In the genomic region with DNA sequence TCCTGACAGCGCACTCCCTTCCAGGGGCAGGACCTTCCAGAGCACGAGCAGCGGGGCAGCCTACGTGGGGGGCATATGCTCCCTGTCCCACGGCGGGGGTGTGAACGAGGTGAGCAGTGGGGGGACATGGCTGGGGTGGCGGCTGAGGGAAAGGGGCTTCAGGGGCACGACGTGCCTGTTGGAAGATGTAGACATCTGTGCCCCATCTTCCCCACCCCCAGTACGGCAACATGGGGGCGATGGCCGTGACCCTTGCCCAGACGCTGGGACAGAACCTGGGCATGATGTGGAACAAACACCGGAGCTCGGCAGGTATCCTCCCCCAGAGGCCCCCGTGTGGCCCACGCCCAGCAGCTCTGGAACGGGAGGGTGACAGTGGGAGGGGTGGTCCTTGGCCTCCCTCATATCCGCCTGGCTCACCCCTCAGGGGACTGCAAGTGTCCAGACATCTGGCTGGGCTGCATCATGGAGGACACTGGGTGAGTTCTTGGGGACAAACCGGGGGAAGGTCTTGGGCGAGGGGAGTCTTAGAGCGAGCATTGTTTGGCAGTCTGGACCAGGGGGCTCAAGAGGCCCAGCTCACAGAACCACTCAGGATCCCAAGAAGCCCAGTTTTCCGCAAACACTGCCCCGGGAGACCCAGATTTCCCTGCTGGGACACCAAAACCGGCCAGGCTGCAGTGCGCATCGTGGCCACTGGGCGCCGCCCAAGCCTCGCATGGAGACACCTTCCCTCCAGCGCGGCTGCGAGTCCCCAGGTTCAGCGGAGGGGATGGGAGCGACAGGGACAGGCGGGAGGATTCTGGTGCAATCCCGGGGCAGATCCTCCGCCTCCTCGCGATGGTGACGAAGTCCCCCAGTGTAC, we compare ENCODE assay signal across 8 cellular contexts. TPM values are rescaled to one million over a fixed set of nuclear protein-coding genes. Genes with fewer than 3 reads are reported as not detected.
DNase-seq lines count a peak whose midpoint lies in the region; ATAC-seq and TF ChIP-seq lines count a peak whose summit lies in the region.

No MANE protein-coding gene starts in this region.

- H3K27ac Mint-ChIP-seq in activated naive CD8-positive, alpha-beta T cell treated with anti-CD3 and anti-CD28 coated beads for 36 hours, result peak overlapping the region; percentile 47

- H3K9ac ChIP-seq in SU-DHL-6 (ENCODE audit: low read length), result peak overlapping the region; percentile 50
- H3K9ac ChIP-seq in trophoblast cell (ENCODE audit: low read length), result no peak overlapping the region

- peaks cover 10% of the 10 kb centered on the region for H3K27me3 Mint-ChIP-seq in activated naive CD8-positive, alpha-beta T cell treated with anti-CD3 and anti-CD28 coated beads for 36 hours

- no peaks in the 10 kb centered on the region for H3K9me3 Mint-ChIP-seq in activated naive CD8-positive, alpha-beta T cell treated with anti-CD3 and anti-CD28 coated beads for 36 hours

- H3K36me3 ChIP-seq in BJ (ENCODE audit: control insufficient read depth, insufficient read depth, low read length) (no peaks in the 10 kb centered on the region), SU-DHL-6 (ENCODE audit: low read length) (no peaks in the 10 kb centered on the region), heart left ventricle (no peaks in the 10 kb centered on the region), trophoblast cell (ENCODE audit: control insufficient read depth in 1 of 2, insufficient read depth in 2 of 2, low read length in 2 of 2) (no peaks in the 10 kb centered on the region), tibial nerve (no peaks in the 10 kb centered on the region)

- no peak for DNase-seq in BJ (ENCODE audit: low read depth)
- peak; percentile 89 to 90 (median 89) for DNase-seq in NCI-H1417 (lab: John Stamatoyannopoulos, UW)
- DNase-seq in activated naive CD8-positive, alpha-beta T cell treated with anti-CD3 and anti-CD28 coated beads for 36 hours, result peak; percentile 87
- peak; percentile 84 to 95 (median 85) for DNase-seq in heart left ventricle
- peak; percentile 84 to 97 for DNase-seq in trophoblast cell
- peak; percentile 84 to 94 for DNase-seq in tibial nerve (ENCODE audit: low spot score in 2 of 2)

- H3K9me3 ChIP-seq in SU-DHL-6 (ENCODE audit: insufficient read depth, low read length), result no peaks in the 10 kb centered on the region
- no peaks in the 10 kb centered on the region for H3K9me3 ChIP-seq in heart left ventricle
- H3K9me3 ChIP-seq in trophoblast cell (ENCODE audit: insufficient read depth, low read depth, low read length), result no peaks in the 10 kb centered on the region
- no peaks in the 10 kb centered on the region for H3K9me3 ChIP-seq in tibial nerve

- TF ChIP-seq POLR2A in heart left ventricle (IDR thresholded peaks at IDR 0.05), result peak in 1 of 2 donors; percentile 5
- no peak for TF ChIP-seq POLR2A in tibial nerve (IDR thresholded peaks at IDR 0.05)

- H3K79me2 ChIP-seq in SU-DHL-6 (ENCODE audit: insufficient read depth, low read length), result no peaks in the 10 kb centered on the region
- no peaks in the 10 kb centered on the region for H3K79me2 ChIP-seq in trophoblast cell (ENCODE audit: control insufficient read depth, insufficient read depth, low read length, poor library complexity)

- no peak overlapping the region for H4K91ac ChIP-seq in trophoblast cell (ENCODE audit: low read depth, low read length)

- H3K27me3 ChIP-seq in BJ (ENCODE audit: control insufficient read depth, insufficient read depth, low read length) (peaks cover 5% of the 10 kb centered on the region; the same call in 1 of the 2 replicates), SU-DHL-6 (ENCODE audit: low read length) (no peaks in the 10 kb centered on the region), heart left ventricle (no peaks in the 10 kb centered on the region), trophoblast cell (ENCODE audit: insufficient read depth, low read length) (peaks cover 2% of the 10 kb centered on the region), tibial nerve (peaks cover 0 to 16% of the 10 kb centered on the region in 2 donors)

- H3K4me3 ChIP-seq in BJ (ENCODE audit: low read depth, low read length) (peak overlapping the region; percentile 66), SU-DHL-6 (ENCODE audit: insufficient read depth, low read length, poor library complexity, severe bottlenecking) (peak overlapping the region; percentile 58), heart left ventricle (peak overlapping the region; percentile 31 to 74 (median 63)), trophoblast cell (ENCODE audit: low read depth, low read length) (peak overlapping the region; percentile 31), tibial nerve (peak overlapping the region; percentile 41 to 68 (median 60))

- H2BK12ac ChIP-seq in trophoblast cell (ENCODE audit: low read length), result no peak overlapping the region

- no peak overlapping the region for H2AK5ac ChIP-seq in trophoblast cell (ENCODE audit: low read length)

- H4K8ac ChIP-seq in trophoblast cell (ENCODE audit: low read depth, low read length), result no peak overlapping the region

- H3K27ac ChIP-seq in SU-DHL-6 (ENCODE audit: low read depth, low read length) (no peak overlapping the region), heart left ventricle (peak overlapping the region in 4 of 12 donors; percentile 21 to 51 (median 36)), trophoblast cell (ENCODE audit: low read depth, low read length) (no peak overlapping the region), tibial nerve (no peak overlapping the region)

- no peaks in the 10 kb centered on the region for H3K79me1 ChIP-seq in trophoblast cell (ENCODE audit: low read length)

- no peak overlapping the region for H2BK120ac ChIP-seq in trophoblast cell (ENCODE audit: insufficient read depth, low read length, poor library complexity)

- no peak overlapping the region for H4K12ac ChIP-seq in trophoblast cell (ENCODE audit: low read depth, low read length)

- no peak for TF ChIP-seq EP300 in tibial nerve (IDR thresholded peaks at IDR 0.05)

- POLR2A ChIA-PET in BJ (lab: Charles Lee), result no interaction called here

- intact Hi-C loops in heart left ventricle (cut with DNase I), result loop anchor here in 9 of 10 donors (1.0 to 10.0 kb wide), 9 partner anchors 58 to 360 kb away; a partner anchor contains a TSS

- peak; percentile 36 for ATAC-seq in GM21619 (IDR thresholded peaks at IDR 0.05; ENCODE audit: unreplicated experiment)
- peak; percentile 25 to 73 (median 59) for ATAC-seq in heart left ventricle

- H3F3A ChIP-seq in SU-DHL-6 (ENCODE audit: insufficient read depth), result no peaks in the 10 kb centered on the region

- peaks cover 8% of the 10 kb centered on the region for H3K4me1 Mint-ChIP-seq in activated naive CD8-positive, alpha-beta T cell treated with anti-CD3 and anti-CD28 coated beads for 36 hours

- no peaks in the 10 kb centered on the region for H3K36me3 Mint-ChIP-seq in activated naive CD8-positive, alpha-beta T cell treated with anti-CD3 and anti-CD28 coated beads for 36 hours

- WGBS in heart left ventricle, 4 donors, result 20 to 26% (median 24%) methylated on average over 19 to 42 of the region's 42 CpGs
- no CpG with 5 or more reads among the region's 42 CpGs for WGBS in trophoblast cell (ENCODE audit: extremely low coverage, insufficient coverage, insufficient read length)
- WGBS in tibial nerve, 2 donors, result 14 to 22% methylated on average over 17 to 23 of the region's 42 CpGs

- H3K18ac ChIP-seq in trophoblast cell (ENCODE audit: low read length), result no peak overlapping the region

- H3K4me2 ChIP-seq in SU-DHL-6 (ENCODE audit: low read depth, low read length, poor library complexity, severe bottlenecking) (peak overlapping the region; percentile 80), trophoblast cell (ENCODE audit: low read length) (peak overlapping the region; percentile 93)

- peak overlapping the region; percentile 93 for H2AFZ ChIP-seq in SU-DHL-6 (ENCODE audit: low read depth, low read length, severe bottlenecking)
- peak overlapping the region; percentile 53 for H2AFZ ChIP-seq in trophoblast cell (ENCODE audit: insufficient read depth, low read length, poor library complexity)

- H4K20me1 ChIP-seq in SU-DHL-6 (ENCODE audit: low read depth, low read length), result no peaks in the 10 kb centered on the region

- TF ChIP-seq CTCF in BJ (IDR thresholded peaks at IDR 0.05; ENCODE audit: insufficient read depth, low read depth, low read length), result peak; percentile 100
- TF ChIP-seq CTCF in SU-DHL-6 (IDR thresholded peaks at IDR 0.05; ENCODE audit: insufficient read depth, low read length, poor library complexity, severe bottlenecking), result peak; percentile 95
- TF ChIP-seq CTCF in heart left ventricle (IDR thresholded peaks at IDR 0.05), result peak; percentile 95 to 100 (median 98)
- TF ChIP-seq CTCF in tibial nerve (IDR thresholded peaks at IDR 0.05), result peak; percentile 97 to 99 (median 99)

- H3K4me3 Mint-ChIP-seq in activated naive CD8-positive, alpha-beta T cell treated with anti-CD3 and anti-CD28 coated beads for 36 hours, result peak overlapping the region; percentile 74

- H3K9me2 ChIP-seq in SU-DHL-6 (replicated peaks; ENCODE audit: insufficient read depth, low read length), result no peaks in the 10 kb centered on the region

- CTCF ChIA-PET in BJ (lab: Yijun Ruan, JAX), result interaction anchor here (0.6 to 14.4 kb wide), 18 partner anchors 15 to 356 kb away, joined by 3 to 452 read pairs (median 4); a partner anchor contains a TSS

- H2BK5ac ChIP-seq in trophoblast cell (ENCODE audit: low read depth, low read length, poor library complexity), result no peak overlapping the region

- H3K14ac ChIP-seq in trophoblast cell (ENCODE audit: low read length), result no peak overlapping the region

- H3K23ac ChIP-seq in trophoblast cell (ENCODE audit: low read length), result no peak overlapping the region

- H3K4ac ChIP-seq in trophoblast cell (ENCODE audit: low read depth, low read length), result no peak overlapping the region

- peaks cover 0 to 25% (median 18%) of the 10 kb centered on the region in 12 donors for H3K4me1 ChIP-seq in heart left ventricle
- H3K4me1 ChIP-seq in trophoblast cell (ENCODE audit: control insufficient read depth in 1 of 2, insufficient read depth in 2 of 2, low read length in 2 of 2), result peaks cover 4 to 11% of the 10 kb centered on the region in 2 experiments
- H3K4me1 ChIP-seq in tibial nerve, result peaks cover 0 to 28% (median 15%) of the 10 kb centered on the region in 4 donors

RNA-seq across cellular contexts. Expression of a gene that starts 15.7 kb away (rescaled TPM):
- polyA plus RNA-seq in BJ (2011; rRNA removed), result 0.31 TPM in 2 replicates
- polyA minus RNA-seq in BJ (2011; rRNA and poly(A)+ RNA removed), result 0.05 and 0.52 TPM in 2 replicates
- total RNA-seq in activated naive CD8-positive, alpha-beta T cell treated with anti-CD3 and anti-CD28 coated beads for 36 hours, result under 1 TPM; 0.10 TPM
- total RNA-seq in heart left ventricle, result 10 to 100 TPM in 6 of 9 donors, 1 to 10 TPM in 3; 6.6 to 24.6 (median 12.6) TPM
- polyA plus RNA-seq in heart left ventricle, result 1 to 10 TPM; 1.8 to 9.3 TPM
- polyA plus RNA-seq in trophoblast cell (2013), result 0.34 and 0.47 TPM in 2 replicates
- total RNA-seq in tibial nerve, result 1 to 10 TPM in 2 of 4 donors, under 1 TPM in 2; 0.42 to 3.9 (median 1.6) TPM

RNA-seq across cellular contexts. Expression of a gene that starts 55.6 kb away (rescaled TPM):
- 26.5 and 32.2 TPM in 2 replicates for polyA plus RNA-seq in BJ (2011; rRNA removed)
- polyA minus RNA-seq in BJ (2011; rRNA and poly(A)+ RNA removed), result 44.3 and 53.8 TPM in 2 replicates
- total RNA-seq in activated naive CD8-positive, alpha-beta T cell treated with anti-CD3 and anti-CD28 coated beads for 36 hours, result 1 to 10 TPM; 6.9 to 7.8 TPM
- 10 to 100 TPM; 16.8 to 60.8 (median 24.9) TPM for total RNA-seq in heart left ventricle
- polyA plus RNA-seq in heart left ventricle, result 10 to 100 TPM; 14.2 to 29.9 TPM
- 17.0 and 18.0 TPM in 2 replicates for polyA plus RNA-seq in trophoblast cell (2013)
- 10 to 100 TPM in 1 of 4 donors, 1 to 10 TPM in 3; 3.1 to 18.6 (median 9.0) TPM for total RNA-seq in tibial nerve
